Comparison of ENCODE assay signal across 11 cellular contexts in genomic region chr3:129608936-129609590, GRCh38. TPM values are rescaled to one million over a fixed set of nuclear protein-coding genes. Genes with fewer than 3 reads are reported as not detected.
DNase-seq lines count a peak whose midpoint lies in the region; ATAC-seq, FAIRE-seq and TF ChIP-seq lines count a peak whose summit lies in the region.
"Had no signal": no experiment of that assay in that cellular context is flagged by ENCODE, and none has a peak within 500 bp of the region (broad histone marks: within the 10 kb centered on the region; RNA-seq: fewer than 3 reads in every experiment).

No MANE protein-coding gene starts in this region.

- peaks cover 11 to 61% (median 56%) of the 10 kb centered on the region in 4 donors for H3K4me1 ChIP-seq in tibial artery

- peak overlapping the region; percentile 25 for H3K4me3 Mint-ChIP-seq in T-helper 2 cell treated with Interferon-gamma antibody and Interleukin-4, amounts not matched to agents 5 μg/mL and 100 μg/mL, for 36 hours
- H3K4me3 Mint-ChIP-seq in brain (peak overlapping the region in 4 of 5 experiments; percentile 33 to 80 (median 54)), naive B cell (peak overlapping the region in 6 of 8 donors; percentile 35 to 74 (median 68))
- H3K4me3 Mint-ChIP-seq: activated T-cell treated with anti-CD3 and anti-CD28 coated beads, Interleukin-2, amount 50 U/mL, for 24 hours had no signal

- intact Hi-C loops in tibial artery (cut with DNase I; ENCODE audit: low total_unique reads) = no loop called here

- peak; percentile 1 to 6 for TF ChIP-seq CTCF in brain (conservative IDR thresholded peaks at IDR 0.05)
- TF ChIP-seq CTCF in tibial artery (IDR thresholded peaks at IDR 0.05) = no peak

- DNase-seq in T-helper 2 cell treated with Interferon-gamma antibody and Interleukin-4, amounts not matched to agents 5 μg/mL and 100 μg/mL, for 36 hours (ENCODE audit: low spot score) = no peak
- DNase-seq in T-helper 2 cell (no peak), naive B cell (no peak), tibial artery (no peak), retina (no peak), RCC 7860 (ENCODE audit: low spot score) (no peak), AG08395 (ENCODE audit: low spot score) (no peak)
- DNase-seq: activated T-cell treated with anti-CD3 and anti-CD28 coated beads, Interleukin-2, amount 50 U/mL, for 24 hours had no signal

- H3K36me3 Mint-ChIP-seq in T-helper 2 cell treated with Interferon-gamma antibody and Interleukin-4, amounts not matched to agents 5 μg/mL and 100 μg/mL, for 36 hours (ENCODE audit: low read depth) = peaks cover 1% of the 10 kb centered on the region
- H3K36me3 Mint-ChIP-seq in brain (no peaks in the 10 kb centered on the region), naive B cell (peaks cover 0 to 8% of the 10 kb centered on the region in 2 donors)

- peak overlapping the region; percentile 85 to 99 for H3K27ac ChIP-seq in tibial artery
- H3K27ac ChIP-seq: epithelial cell of prostate, hepatocyte had no signal

- peaks cover 13% of the 10 kb centered on the region for H3K4me1 Mint-ChIP-seq in T-helper 2 cell treated with Interferon-gamma antibody and Interleukin-4, amounts not matched to agents 5 μg/mL and 100 μg/mL, for 36 hours (ENCODE audit: low read depth)
- H3K4me1 Mint-ChIP-seq in brain = peaks cover 25% of the 10 kb centered on the region
- H3K4me1 Mint-ChIP-seq in naive B cell = peaks cover 16 to 17% (median 17%) of the 10 kb centered on the region in 3 donors

- no peaks in the 10 kb centered on the region for H3K9me3 Mint-ChIP-seq in T-helper 2 cell treated with Interferon-gamma antibody and Interleukin-4, amounts not matched to agents 5 μg/mL and 100 μg/mL, for 36 hours
- H3K9me3 Mint-ChIP-seq in brain = peaks cover 0 to 6% (median 0%) of the 10 kb centered on the region in 5 experiments
- no peaks in the 10 kb centered on the region for H3K9me3 Mint-ChIP-seq in naive B cell
- H3K9me3 Mint-ChIP-seq: activated T-cell treated with anti-CD3 and anti-CD28 coated beads, Interleukin-2, amount 50 U/mL, for 24 hours had no signal

- no peaks in the 10 kb centered on the region for H3K9me3 ChIP-seq in tibial artery

- peaks cover 39% of the 10 kb centered on the region for H3K27me3 Mint-ChIP-seq in T-helper 2 cell treated with Interferon-gamma antibody and Interleukin-4, amounts not matched to agents 5 μg/mL and 100 μg/mL, for 36 hours (ENCODE audit: low read depth)
- H3K27me3 Mint-ChIP-seq in brain = peaks cover 25% of the 10 kb centered on the region
- H3K27me3 Mint-ChIP-seq in naive B cell = peaks cover 15 to 55% (median 37%) of the 10 kb centered on the region in 3 donors

- no peak overlapping the region for H3K27ac Mint-ChIP-seq in T-helper 2 cell treated with Interferon-gamma antibody and Interleukin-4, amounts not matched to agents 5 μg/mL and 100 μg/mL, for 36 hours
- peak overlapping the region in 4 of 5 experiments; percentile 21 to 75 (median 55) for H3K27ac Mint-ChIP-seq in brain
- peak overlapping the region in 2 of 6 donors; percentile 65 to 83 for H3K27ac Mint-ChIP-seq in naive B cell
- H3K27ac Mint-ChIP-seq: activated T-cell treated with anti-CD3 and anti-CD28 coated beads, Interleukin-2, amount 50 U/mL, for 24 hours had no signal

- no peaks in the 10 kb centered on the region for H3K27me3 ChIP-seq in tibial artery

- H3K4me3 ChIP-seq in tibial artery = no peak overlapping the region
- H3K4me3 ChIP-seq: hepatocyte had no signal

- no peak for FAIRE-seq in RCC 7860 (lab: Jason Lieb, UNC)

- H3K36me3 ChIP-seq in tibial artery = no peaks in the 10 kb centered on the region

- no peak for ATAC-seq in naive B cell (ENCODE audit: low read depth in 2 of 2)

RNA-seq across cellular contexts. Expression of gene PLXND1, which starts 2.6 kb away (rescaled TPM):
- polyA plus RNA-seq in brain (ENCODE audit: insufficient read depth, low read depth, low replicate concordance) (151 TPM), naive B cell (ENCODE audit: low read depth in 6 of 6) (under 1 TPM in 2 of 6 donors, not detected in 4; 0.11 to 0.32 TPM)

Comparison
In these comparisons a context has a peak if more than half of its experiments do, and no peak if none do; other contexts are left out.
1. CTCF ChIP-seq: peak in brain (2 of 2); none in tibial artery (0 of 2).
2. RNA of gene PLXND1, which starts 2.6 kb away (polyA plus RNA-seq): 151 TPM in brain (single experiment); 0.11 to 0.32 TPM in naive B cell; every median in the first group is over 100 times any median in the second.
3. Peak in every context shown above with its lines, with median percentiles within 50 percentile points of each other: H3K4me3 Mint-ChIP-seq.